In genomic region chr17:67496286-67496685, GRCh38 we compare ENCODE assay signal across 16 cellular contexts.
"Had no signal": no experiment of that assay in that cellular context is flagged by ENCODE, and none has a peak within 500 bp of the region (broad histone marks: within the 10 kb centered on the region; RNA-seq: fewer than 3 reads in every experiment).

No MANE protein-coding gene starts in this region.

- H3K27me3 Mint-ChIP-seq: activated B cell treated with CpG ODN at 0.5 μM for 24 hours; activated CD4-positive, alpha-beta T cell treated with anti-CD3 and anti-CD28 coated beads, Interleukin-2, amount 10 ng/mL, durations not matched to agents 24 days and 14 days; activated T-helper 17 cell treated with anti-CD3 and anti-CD28 coated beads, Interleukin-2, amount 50 U/mL, for 72 hours; natural killer cell treated with Interleukin-12 subunit alpha and Interleukin-12 subunit beta and Interleukin-15 and Interleukin-18, amount 100 ng/mL, for 72 hours had no signal

- H3K4me1 Mint-ChIP-seq: activated B cell treated with CpG ODN at 0.5 μM for 24 hours had no signal

- FAIRE-seq: urothelium cell line had no signal

- H3K9me3 Mint-ChIP-seq: activated CD4-positive, alpha-beta T cell treated with anti-CD3 and anti-CD28 coated beads, Interleukin-2, amount 10 ng/mL, durations not matched to agents 24 days and 14 days; activated T-helper 17 cell treated with anti-CD3 and anti-CD28 coated beads, Interleukin-2, amount 50 U/mL, for 72 hours; natural killer cell treated with Interleukin-12 subunit alpha and Interleukin-12 subunit beta and Interleukin-15 and Interleukin-18, amount 100 ng/mL, for 72 hours; T-helper 1 cell treated with Interleukin-12 subunit alpha and Interleukin-12 subunit beta and Interleukin-4 antibody, amounts not matched to agents 30 μg/mL and 1 μg/mL, for 36 hours had no signal

- H3K27ac Mint-ChIP-seq: activated B cell treated with CpG ODN at 0.5 μM for 24 hours; activated CD4-positive, alpha-beta T cell treated with anti-CD3 and anti-CD28 coated beads, Interleukin-2, amount 10 ng/mL, durations not matched to agents 24 days and 14 days; activated T-helper 17 cell treated with anti-CD3 and anti-CD28 coated beads, Interleukin-2, amount 50 U/mL, for 72 hours; natural killer cell treated with Interleukin-12 subunit alpha and Interleukin-12 subunit beta and Interleukin-15 and Interleukin-18, amount 100 ng/mL, for 72 hours; T-helper 1 cell treated with Interleukin-12 subunit alpha and Interleukin-12 subunit beta and Interleukin-4 antibody, amounts not matched to agents 30 μg/mL and 1 μg/mL, for 36 hours had no signal

- H3K27me3 ChIP-seq: ascending aorta, cardiac muscle cell, dorsolateral prefrontal cortex, spleen, thyroid gland had no signal

- H3K27ac ChIP-seq: ascending aorta, cardiac muscle cell, psoas muscle, thyroid gland had no signal

- ATAC-seq: activated T-helper 17 cell treated with anti-CD3 and anti-CD28 coated beads, Interleukin-2, amount 50 U/mL, for 72 hours; natural killer cell treated with Interleukin-12 subunit alpha and Interleukin-12 subunit beta and Interleukin-15 and Interleukin-18, amount 100 ng/mL, for 72 hours; psoas muscle; sciatic nerve had no signal

- H3K9me3 ChIP-seq: ascending aorta, psoas muscle, thyroid gland had no signal

- H3K36me3 ChIP-seq: ascending aorta, cardiac muscle cell, spleen, thyroid gland had no signal

- H3K36me3 Mint-ChIP-seq: natural killer cell treated with Interleukin-12 subunit alpha and Interleukin-12 subunit beta and Interleukin-15 and Interleukin-18, amount 100 ng/mL, for 72 hours had no signal

- DNase-seq: activated B cell treated with CpG ODN at 0.5 μM for 24 hours; activated CD4-positive, alpha-beta T cell treated with anti-CD3 and anti-CD28 coated beads, Interleukin-2, amount 10 ng/mL, durations not matched to agents 24 days and 14 days; activated naive CD4-positive, alpha-beta T cell treated with Interleukin-2 at 50 U/mL for 16 hours; dorsolateral prefrontal cortex; erythroblast; kidney glomerular epithelial cell; psoas muscle; spleen; thyroid gland had no signal

- H3K4me3 ChIP-seq: ascending aorta, cardiac muscle cell, dorsolateral prefrontal cortex, psoas muscle, spleen, thyroid gland had no signal

- H3K4me3 Mint-ChIP-seq: activated B cell treated with CpG ODN at 0.5 μM for 24 hours; activated CD4-positive, alpha-beta T cell treated with anti-CD3 and anti-CD28 coated beads, Interleukin-2, amount 10 ng/mL, durations not matched to agents 24 days and 14 days; activated T-helper 17 cell treated with anti-CD3 and anti-CD28 coated beads, Interleukin-2, amount 50 U/mL, for 72 hours; natural killer cell treated with Interleukin-12 subunit alpha and Interleukin-12 subunit beta and Interleukin-15 and Interleukin-18, amount 100 ng/mL, for 72 hours; T-helper 1 cell treated with Interleukin-12 subunit alpha and Interleukin-12 subunit beta and Interleukin-4 antibody, amounts not matched to agents 30 μg/mL and 1 μg/mL, for 36 hours had no signal
